12 cellular contexts compared by ENCODE assay signal in genomic region chr10:72418679-72419078, GRCh38.
A peak's percentile ranks its signal among the peaks of the same experiment; 100 is the strongest.
DNase-seq lines count a peak whose midpoint lies in the region; FAIRE-seq and TF ChIP-seq lines count a peak whose summit lies in the region.
"Had no signal": no experiment of that assay in that cellular context is flagged by ENCODE, and none has a peak within 500 bp of the region (broad histone marks: within the 10 kb centered on the region; RNA-seq: fewer than 3 reads in every experiment).

No MANE protein-coding gene starts in this region.

- TF ChIP-seq CTCF in endothelial cell (IDR thresholded peaks at IDR 0.05; ENCODE audit: unreplicated experiment), result no peak

- peaks cover 2% of the 10 kb centered on the region for H3K27me3 Mint-ChIP-seq in endothelial cell (ENCODE audit: unreplicated experiment)
- H3K27me3 Mint-ChIP-seq in activated naive CD8-positive, alpha-beta T cell treated with anti-CD3 and anti-CD28 coated beads for 36 hours, result no peaks in the 10 kb centered on the region
- H3K27me3 Mint-ChIP-seq in activated CD4-positive, alpha-beta memory T cell treated with anti-CD3 and anti-CD28 coated beads, Interleukin-2, amount 10 ng/mL, durations not matched to agents 7 days and 5 days, result no peaks in the 10 kb centered on the region

- no peak for FAIRE-seq in GM12891 (lab: Jason Lieb, UNC)
- FAIRE-seq: GM18507 had no signal

- H3K4me3 Mint-ChIP-seq in endothelial cell (ENCODE audit: unreplicated experiment), result no peak overlapping the region
- H3K4me3 Mint-ChIP-seq in activated naive CD8-positive, alpha-beta T cell treated with anti-CD3 and anti-CD28 coated beads for 36 hours, result no peak overlapping the region
- no peak overlapping the region for H3K4me3 Mint-ChIP-seq in activated CD4-positive, alpha-beta memory T cell treated with anti-CD3 and anti-CD28 coated beads, Interleukin-2, amount 10 ng/mL, durations not matched to agents 7 days and 5 days
- H3K4me3 Mint-ChIP-seq: CD8-positive, alpha-beta memory T cell had no signal

- DNase-seq in NCI-H1417 (lab: John Stamatoyannopoulos, UW), result peak in 2 of 3 experiments; percentile 1 to 58
- DNase-seq in NCI-H1417 treated with DMSO at 0.1 percent for 48 hours (lab: John Stamatoyannopoulos, UW), result no peak
- DNase-seq in NCI-H774 (lab: John Stamatoyannopoulos, UW), result peak; percentile 1
- DNase-seq in endothelial cell (ENCODE audit: low spot score), result no peak
- DNase-seq in activated naive CD8-positive, alpha-beta T cell treated with anti-CD3 and anti-CD28 coated beads for 36 hours, result no peak
- DNase-seq in GM12891 (ENCODE audit: insufficient read length, low spot score), result no peak
- DNase-seq in activated CD4-positive, alpha-beta memory T cell treated with anti-CD3 and anti-CD28 coated beads, Interleukin-2, amount 10 ng/mL, durations not matched to agents 7 days and 5 days, result no peak
- DNase-seq: AML-193; CD8-positive, alpha-beta memory T cell; DMS53; HCEC 1CT had no signal

- POLR2A ChIA-PET in activated CD4-positive, alpha-beta memory T cell treated with anti-CD3 and anti-CD28 coated beads, Interleukin-2, amount 10 ng/mL, durations not matched to agents 7 days and 5 days (lab: Charles Lee), result no interaction called here

- H3K9me3 Mint-ChIP-seq in endothelial cell (ENCODE audit: unreplicated experiment), result no peaks in the 10 kb centered on the region
- peaks cover 4% of the 10 kb centered on the region for H3K9me3 Mint-ChIP-seq in activated naive CD8-positive, alpha-beta T cell treated with anti-CD3 and anti-CD28 coated beads for 36 hours
- peaks cover 6% of the 10 kb centered on the region for H3K9me3 Mint-ChIP-seq in activated CD4-positive, alpha-beta memory T cell treated with anti-CD3 and anti-CD28 coated beads, Interleukin-2, amount 10 ng/mL, durations not matched to agents 7 days and 5 days

- peak overlapping the region; percentile 74 for H3K27ac Mint-ChIP-seq in endothelial cell (ENCODE audit: unreplicated experiment)
- H3K27ac Mint-ChIP-seq in activated naive CD8-positive, alpha-beta T cell treated with anti-CD3 and anti-CD28 coated beads for 36 hours, result no peak overlapping the region
- no peak overlapping the region for H3K27ac Mint-ChIP-seq in activated CD4-positive, alpha-beta memory T cell treated with anti-CD3 and anti-CD28 coated beads, Interleukin-2, amount 10 ng/mL, durations not matched to agents 7 days and 5 days

- TF ChIP-seq POLR2A in GM12891 (IDR thresholded peaks at IDR 0.05; ENCODE audit: low read depth, low read length), result no peak

- CTCF ChIA-PET in activated CD4-positive, alpha-beta memory T cell treated with anti-CD3 and anti-CD28 coated beads, Interleukin-2, amount 10 ng/mL, durations not matched to agents 7 days and 5 days (lab: Charles Lee), result no interaction called here

- peaks cover 42% of the 10 kb centered on the region for H3K36me3 Mint-ChIP-seq in endothelial cell (ENCODE audit: low read depth, unreplicated experiment)
- peaks cover 32% of the 10 kb centered on the region for H3K36me3 Mint-ChIP-seq in activated naive CD8-positive, alpha-beta T cell treated with anti-CD3 and anti-CD28 coated beads for 36 hours
- H3K36me3 Mint-ChIP-seq in activated CD4-positive, alpha-beta memory T cell treated with anti-CD3 and anti-CD28 coated beads, Interleukin-2, amount 10 ng/mL, durations not matched to agents 7 days and 5 days (ENCODE audit: low read depth), result peaks cover 26% of the 10 kb centered on the region

- H3K4me1 Mint-ChIP-seq in endothelial cell (ENCODE audit: unreplicated experiment), result peaks cover 13% of the 10 kb centered on the region
- no peaks in the 10 kb centered on the region for H3K4me1 Mint-ChIP-seq in activated naive CD8-positive, alpha-beta T cell treated with anti-CD3 and anti-CD28 coated beads for 36 hours
- no peaks in the 10 kb centered on the region for H3K4me1 Mint-ChIP-seq in activated CD4-positive, alpha-beta memory T cell treated with anti-CD3 and anti-CD28 coated beads, Interleukin-2, amount 10 ng/mL, durations not matched to agents 7 days and 5 days
- H3K4me1 Mint-ChIP-seq: CD8-positive, alpha-beta memory T cell had no signal

TF ChIP-seq in GM12891, 5 proteins besides CTCF, POLR2A, EP300 and RAD21:
- no peak for TF ChIP-seq POLR2AphosphoS5 (IDR thresholded peaks at IDR 0.05; ENCODE audit: low read depth, low read length)
- TF ChIP-seq POU2F2 (IDR thresholded peaks at IDR 0.05; ENCODE audit: low read depth, low read length), result no peak
- TF ChIP-seq PAX5 (IDR thresholded peaks at IDR 0.05; ENCODE audit: insufficient read depth, low read length, severe bottlenecking), result no peak
- no peak for TF ChIP-seq TAF1 (IDR thresholded peaks at IDR 0.05; ENCODE audit: low read depth, low read length)
- TF ChIP-seq SPI1 (IDR thresholded peaks at IDR 0.05; ENCODE audit: low read depth, low read length), result no peak

Comparison
In these comparisons a context has a peak if more than half of its experiments do, and no peak if none do; other contexts are left out.
1. DNase-seq: peak in NCI-H1417 (2 of 3) and NCI-H774 (single experiment); none in NCI-H1417 treated with DMSO at 0.1 percent for 48 hours (single experiment), endothelial cell (single experiment), activated naive CD8-positive, alpha-beta T cell treated with anti-CD3 and anti-CD28 coated beads for 36 hours (single experiment), GM12891 (single experiment) and activated CD4-positive, alpha-beta memory T cell treated with anti-CD3 and anti-CD28 coated beads, Interleukin-2, amount 10 ng/mL, durations not matched to agents 7 days and 5 days (single experiment).